Comparison of ENCODE assay signal across 16 cellular contexts in the genomic region with DNA sequence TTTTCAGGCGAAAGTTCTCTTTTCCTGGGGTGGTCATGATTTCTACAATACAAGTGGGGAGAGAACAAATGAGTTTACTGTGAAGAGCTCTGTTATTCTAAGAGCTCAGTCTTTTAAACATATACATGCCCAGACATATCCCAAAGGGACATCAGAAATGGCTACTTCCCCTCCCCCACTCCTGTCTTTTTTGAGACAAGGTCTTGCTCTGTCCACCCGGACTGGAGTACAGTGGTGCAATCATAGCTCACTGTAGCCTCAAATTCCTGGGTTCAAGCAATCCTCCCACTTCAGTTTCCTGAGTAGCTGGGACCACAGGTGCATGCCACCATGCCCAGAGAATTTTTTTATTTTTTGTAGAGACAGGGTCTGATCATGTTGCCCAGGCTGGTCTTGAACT. TPM values are rescaled to one million over a fixed set of nuclear protein-coding genes. Genes with fewer than 3 reads are reported as not detected.
DNase-seq lines count a peak whose midpoint lies in the region; TF ChIP-seq lines count a peak whose summit lies in the region.
"Had no signal": no experiment of that assay in that cellular context is flagged by ENCODE, and none has a peak within 500 bp of the region (broad histone marks: within the 10 kb centered on the region; RNA-seq: fewer than 3 reads in every experiment).

No MANE protein-coding gene starts in this region.

- DNase-seq in CD14-positive monocyte (ENCODE audit: low spot score) (no peak), hypothalamus (lab: John Stamatoyannopoulos, UW) (no peak), AG20443 (ENCODE audit: low spot score) (no peak), retina (no peak)
- DNase-seq in activated T-cell treated with anti-CD3 and anti-CD28 coated beads, Interleukin-2, amount 50 U/mL, for 24 hours: no peak
- DNase-seq: activated CD4-positive, alpha-beta T cell treated with anti-CD3 and anti-CD28 coated beads, Interleukin-2, amount 10 ng/mL, durations not matched to agents 7 days and 5 days; activated gamma-delta T cell treated with Interleukin-2 at 50 U/mL for 16 hours; anterior cingulate cortex; foreskin melanocyte; NCI-H1930; NK-92 treated with Interleukin-12 subunit alpha and Interleukin-12 subunit beta, amount 100 ng/mL, for 24 hours; stomach; uterus had no signal

- WGBS in mesodermal cell (ENCODE audit: insufficient coverage in 2 of 2), 2 experiments: 80 to 100% methylated on average over 1 of the region's 2 CpGs

- H3K9me3 ChIP-seq in HUES6 (ENCODE audit: control insufficient read depth, insufficient read depth, low read depth, low read length) (no peaks in the 10 kb centered on the region), mesodermal cell (ENCODE audit: control insufficient read depth, low read length) (no peaks in the 10 kb centered on the region)
- H3K9me3 ChIP-seq: stomach, uterus had no signal

- H3K27ac Mint-ChIP-seq in CD14-positive monocyte (peak overlapping the region; percentile 11 to 89 (median 74)), brain (peak overlapping the region; percentile 87 to 95 (median 88))
- H3K27ac Mint-ChIP-seq in activated T-cell treated with anti-CD3 and anti-CD28 coated beads, Interleukin-2, amount 50 U/mL, for 24 hours: no peak overlapping the region
- H3K27ac Mint-ChIP-seq: activated CD4-positive, alpha-beta T cell treated with anti-CD3 and anti-CD28 coated beads, Interleukin-2, amount 10 ng/mL, durations not matched to agents 7 days and 5 days had no signal

- H3K4me1 Mint-ChIP-seq in CD14-positive monocyte (peaks cover 51% of the 10 kb centered on the region), brain (peaks cover 32% of the 10 kb centered on the region)
- peaks cover 58% of the 10 kb centered on the region for H3K4me1 Mint-ChIP-seq in activated T-cell treated with anti-CD3 and anti-CD28 coated beads, Interleukin-2, amount 50 U/mL, for 24 hours (ENCODE audit: low read depth)

- H3K4me1 ChIP-seq in HUES6 (ENCODE audit: control insufficient read depth, insufficient read depth, low read length) (peaks cover 28% of the 10 kb centered on the region; the same call in 1 of the 2 replicates), mesodermal cell (ENCODE audit: control insufficient read depth, insufficient read depth, low read length, poor library complexity, severe bottlenecking) (peaks cover 12% of the 10 kb centered on the region)
- H3K4me1 ChIP-seq: uterus had no signal

- peaks cover 33 to 35% of the 10 kb centered on the region in 2 donors for H3K36me3 Mint-ChIP-seq in CD14-positive monocyte
- peaks cover 41% of the 10 kb centered on the region for H3K36me3 Mint-ChIP-seq in brain
- peaks cover 58% of the 10 kb centered on the region for H3K36me3 Mint-ChIP-seq in activated T-cell treated with anti-CD3 and anti-CD28 coated beads, Interleukin-2, amount 50 U/mL, for 24 hours (ENCODE audit: low read depth)

- intact Hi-C loops in CD14-positive monocyte (cut with micrococcal nuclease): no loop called here

- peaks cover 41% of the 10 kb centered on the region for H3K36me3 ChIP-seq in HUES6 (ENCODE audit: control insufficient read depth, insufficient read depth, low read length)
- peaks cover 30% of the 10 kb centered on the region for H3K36me3 ChIP-seq in mesodermal cell (ENCODE audit: control insufficient read depth, insufficient read depth, low read length)
- H3K36me3 ChIP-seq: uterus had no signal

- no peaks in the 10 kb centered on the region for H3K27me3 Mint-ChIP-seq in CD14-positive monocyte (ENCODE audit: low read depth in 3 of 3)
- H3K27me3 Mint-ChIP-seq in brain: no peaks in the 10 kb centered on the region
- H3K27me3 Mint-ChIP-seq in activated T-cell treated with anti-CD3 and anti-CD28 coated beads, Interleukin-2, amount 50 U/mL, for 24 hours: no peaks in the 10 kb centered on the region
- H3K27me3 Mint-ChIP-seq: activated CD4-positive, alpha-beta T cell treated with anti-CD3 and anti-CD28 coated beads, Interleukin-2, amount 10 ng/mL, durations not matched to agents 7 days and 5 days had no signal

- no peak overlapping the region for H3K4me3 Mint-ChIP-seq in CD14-positive monocyte
- peak overlapping the region; percentile 70 to 86 (median 78) for H3K4me3 Mint-ChIP-seq in brain
- H3K4me3 Mint-ChIP-seq in activated T-cell treated with anti-CD3 and anti-CD28 coated beads, Interleukin-2, amount 50 U/mL, for 24 hours: no peak overlapping the region
- H3K4me3 Mint-ChIP-seq: activated CD4-positive, alpha-beta T cell treated with anti-CD3 and anti-CD28 coated beads, Interleukin-2, amount 10 ng/mL, durations not matched to agents 7 days and 5 days had no signal

- TF ChIP-seq CTCF in CD14-positive monocyte (IDR thresholded peaks at IDR 0.05) (no peak), brain (conservative IDR thresholded peaks at IDR 0.05) (no peak)

- H3K27ac ChIP-seq in HUES6 (ENCODE audit: low read depth, low read length) (peak overlapping the region; percentile 78), mesodermal cell (ENCODE audit: low read depth, low read length, severe bottlenecking) (peak overlapping the region; percentile 41)
- H3K27ac ChIP-seq: stomach, uterus had no signal

- peak overlapping the region; percentile 38 for H3K9ac ChIP-seq in HUES6 (ENCODE audit: low read length)

- H3K4me3 ChIP-seq in HUES6 (ENCODE audit: low read depth, low read length): no peak overlapping the region
- peak overlapping the region; percentile 23 for H3K4me3 ChIP-seq in mesodermal cell (ENCODE audit: extremely low read depth, insufficient read depth, low read length, poor library complexity, severe bottlenecking)
- H3K4me3 ChIP-seq: stomach, uterus had no signal

- no peaks in the 10 kb centered on the region for H3K27me3 ChIP-seq in HUES6 (ENCODE audit: control insufficient read depth, insufficient read depth, low read length)
- H3K27me3 ChIP-seq: stomach, uterus had no signal

- H3K9me3 Mint-ChIP-seq in CD14-positive monocyte (no peaks in the 10 kb centered on the region), brain (no peaks in the 10 kb centered on the region)
- no peaks in the 10 kb centered on the region for H3K9me3 Mint-ChIP-seq in activated T-cell treated with anti-CD3 and anti-CD28 coated beads, Interleukin-2, amount 50 U/mL, for 24 hours
- H3K9me3 Mint-ChIP-seq: activated CD4-positive, alpha-beta T cell treated with anti-CD3 and anti-CD28 coated beads, Interleukin-2, amount 10 ng/mL, durations not matched to agents 7 days and 5 days had no signal

RNA-seq across cellular contexts. Expression of a gene that starts 18.2 kb away (rescaled TPM):
- polyA plus RNA-seq in CD14-positive monocyte (10 to 100 TPM; 38.5 to 41.2 TPM), brain (ENCODE audit: insufficient read depth, low read depth, low replicate concordance) (51.3 TPM)
- polyA plus RNA-seq in mesodermal cell (2013, experiment 1 of 2): 84.0 TPM
- 76.6 TPM for polyA plus RNA-seq in mesodermal cell (2013, experiment 2 of 2)

Comparison
In these comparisons a context has a peak if more than half of its experiments do, and no peak if none do; other contexts are left out.
1. H3K4me3 Mint-ChIP-seq: peak in brain (5 of 5); none in CD14-positive monocyte (0 of 2) and activated T-cell treated with anti-CD3 and anti-CD28 coated beads, Interleukin-2, amount 50 U/mL, for 24 hours (single experiment).